Comparison of ENCODE assay signal across 1 cellular context in the genomic region with DNA sequence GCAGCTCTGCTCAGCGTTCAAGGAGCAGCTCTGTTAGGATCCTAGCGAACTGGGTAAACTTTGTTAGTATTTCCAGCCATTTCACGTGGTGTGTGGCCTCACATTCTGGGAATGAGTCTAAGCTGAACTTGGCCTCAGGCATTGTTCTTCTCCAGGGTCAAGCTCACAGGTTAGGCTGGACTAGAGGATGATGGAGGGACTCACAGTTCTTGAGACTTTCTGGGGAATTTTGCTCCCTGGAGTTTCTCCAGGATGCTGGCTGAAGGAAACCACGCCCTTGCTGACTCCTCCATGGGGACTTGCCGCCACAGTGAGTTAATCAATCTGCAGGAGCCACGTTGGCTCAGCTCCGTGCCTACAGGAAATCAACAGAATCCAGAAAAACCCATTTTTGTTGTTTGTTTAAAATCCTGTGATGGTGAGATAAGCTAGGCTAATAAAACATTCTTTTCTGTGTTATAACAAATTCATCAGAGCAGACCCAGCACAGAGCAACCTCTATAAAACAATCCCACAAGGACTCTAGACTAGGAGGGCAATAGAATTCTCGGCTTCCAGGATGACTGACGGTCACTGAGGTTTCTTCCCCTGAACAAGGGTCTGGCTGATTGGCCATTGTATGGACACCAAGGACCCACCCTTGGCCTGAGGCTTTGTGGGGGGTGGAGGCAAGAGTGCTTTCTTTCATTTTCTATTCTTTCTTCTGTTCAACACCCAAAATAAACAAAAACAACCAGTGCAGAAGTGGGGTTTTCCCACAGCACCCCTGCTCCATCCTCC.
TF ChIP-seq lines count a peak whose summit lies in the region.

No MANE protein-coding gene starts in this region.

TF ChIP-seq in GM12878, 131 proteins besides CTCF, POLR2A, EP300 and RAD21:
- TF ChIP-seq MEF2B (IDR thresholded peaks at IDR 0.05; ENCODE audit: partially characterized antibody, poor library complexity, severe bottlenecking) (no peak), ZNF274 (IDR thresholded peaks at IDR 0.05; ENCODE audit: insufficient read depth, insufficient read length) (no peak), CHD1 (IDR thresholded peaks at IDR 0.05; ENCODE audit: low read depth, low read length) (no peak), PKNOX1 (IDR thresholded peaks at IDR 0.05) (no peak), USF2 (IDR thresholded peaks at IDR 0.05; ENCODE audit: borderline replicate concordance, low read depth, low read length) (no peak), PML (IDR thresholded peaks at IDR 0.05; ENCODE audit: low read length) (no peak), POLR2AphosphoS2 (IDR thresholded peaks at IDR 0.05; ENCODE audit: low read depth, low read length) (no peak), ZNF217 (IDR thresholded peaks at IDR 0.05) (no peak), ZNF384 (IDR thresholded peaks at IDR 0.05; ENCODE audit: borderline replicate concordance, low read depth, low read length) (no peak), STAT3 (IDR thresholded peaks at IDR 0.05; ENCODE audit: low read depth, low read length) (no peak), RELA (IDR thresholded peaks at IDR 0.05; ENCODE audit: borderline replicate concordance, partially characterized antibody) (no peak), TARDBP (IDR thresholded peaks at IDR 0.05; ENCODE audit: borderline replicate concordance) (no peak)
- TF ChIP-seq, protein P1, sequence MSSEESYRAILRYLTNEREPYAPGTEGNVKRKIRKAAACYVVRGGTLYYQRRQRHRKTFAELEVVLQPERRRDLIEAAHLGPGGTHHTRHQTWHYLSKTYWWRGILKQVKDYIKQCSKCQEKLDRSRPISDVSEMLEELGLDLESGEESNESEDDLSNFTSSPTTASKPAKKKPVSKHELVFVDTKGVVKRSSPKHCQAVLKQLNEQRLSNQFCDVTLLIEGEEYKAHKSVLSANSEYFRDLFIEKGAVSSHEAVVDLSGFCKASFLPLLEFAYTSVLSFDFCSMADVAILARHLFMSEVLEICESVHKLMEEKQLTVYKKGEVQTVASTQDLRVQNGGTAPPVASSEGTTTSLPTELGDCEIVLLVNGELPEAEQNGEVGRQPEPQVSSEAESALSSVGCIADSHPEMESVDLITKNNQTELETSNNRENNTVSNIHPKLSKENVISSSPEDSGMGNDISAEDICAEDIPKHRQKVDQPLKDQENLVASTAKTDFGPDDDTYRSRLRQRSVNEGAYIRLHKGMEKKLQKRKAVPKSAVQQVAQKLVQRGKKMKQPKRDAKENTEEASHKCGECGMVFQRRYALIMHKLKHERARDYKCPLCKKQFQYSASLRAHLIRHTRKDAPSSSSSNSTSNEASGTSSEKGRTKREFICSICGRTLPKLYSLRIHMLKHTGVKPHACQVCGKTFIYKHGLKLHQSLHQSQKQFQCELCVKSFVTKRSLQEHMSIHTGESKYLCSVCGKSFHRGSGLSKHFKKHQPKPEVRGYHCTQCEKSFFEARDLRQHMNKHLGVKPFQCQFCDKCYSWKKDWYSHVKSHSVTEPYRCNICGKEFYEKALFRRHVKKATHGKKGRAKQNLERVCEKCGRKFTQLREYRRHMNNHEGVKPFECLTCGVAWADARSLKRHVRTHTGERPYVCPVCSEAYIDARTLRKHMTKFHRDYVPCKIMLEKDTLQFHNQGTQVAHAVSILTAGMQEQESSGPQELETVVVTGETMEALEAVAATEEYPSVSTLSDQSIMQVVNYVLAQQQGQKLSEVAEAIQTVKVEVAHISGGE (CRISPR knock-in tag; IDR thresholded peaks at IDR 0.05) = no peak
